Comparison of ENCODE assay signal across 8 cellular contexts in genomic region chr19:45862271-45862563, GRCh38. TPM values are rescaled to one million over a fixed set of nuclear protein-coding genes. Genes with fewer than 3 reads are reported as not detected.
A peak's percentile ranks its signal among the peaks of the same experiment; 100 is the strongest.
DNase-seq lines count a peak whose midpoint lies in the region; ATAC-seq and TF ChIP-seq lines count a peak whose summit lies in the region.

No MANE protein-coding gene starts in this region.

- BruUV-seq in PC-9 (replicated peaks; lab: Mats Ljungman, UMichigan) = no TSS peak

- no peak for TF ChIP-seq CTCF in PC-9 (conservative IDR thresholded peaks at IDR 0.05)
- no peak for TF ChIP-seq CTCF in epithelial cell of proximal tubule (conservative IDR thresholded peaks at IDR 0.05; ENCODE audit: low read depth, low read length)
- no peak for TF ChIP-seq CTCF in neutrophil (IDR thresholded peaks at IDR 0.05)

- ATAC-seq in HG03025 (IDR thresholded peaks at IDR 0.05; ENCODE audit: low FRiP score, unreplicated experiment) (no peak), HG02571 (IDR thresholded peaks at IDR 0.05; ENCODE audit: unreplicated experiment) (no peak)

- peaks cover 19% of the 10 kb centered on the region; the same call in 1 of the 2 replicates for H3F3A ChIP-seq in PC-9 (ENCODE audit: insufficient read depth, low read depth)

- H3K27ac Mint-ChIP-seq in CD8-positive, alpha-beta memory T cell = peak overlapping the region; percentile 84 to 99 (median 93)

- intact Hi-C loops in PC-9 (cut with micrococcal nuclease; ENCODE audit: unreplicated experiment) = loop anchor here (10.0 kb wide), 2 partner anchors 213 to 403 kb away; no protein-coding TSS in a partner anchor

- H3K36me3 Mint-ChIP-seq in CD8-positive, alpha-beta memory T cell = peaks cover 0 to 32% (median 4%) of the 10 kb centered on the region in 3 donors

- peaks cover 8% of the 10 kb centered on the region; the same call in 1 of the 2 replicates for H4K20me1 ChIP-seq in PC-9 (ENCODE audit: insufficient read depth)

- peak overlapping the region; percentile 89 for H2AFZ ChIP-seq in PC-9

- H3K4me1 Mint-ChIP-seq in CD8-positive, alpha-beta memory T cell = peaks cover 27 to 41% (median 28%) of the 10 kb centered on the region in 3 donors

- CTCF ChIA-PET in CD8-positive, alpha-beta memory T cell (lab: Charles Lee) = interaction anchor here (3.0 kb wide), 1 partner anchor 24 kb away, joined by 9 read pairs; the partner anchor contains the start of gene IRF2BP1
- CTCF ChIA-PET in PC-9 (lab: Charles Lee) = interaction anchor here (1.5 kb wide), 1 partner anchor 79 kb away, joined by 3 read pairs; no protein-coding TSS in a partner anchor

- no peaks in the 10 kb centered on the region for H3K9me2 ChIP-seq in PC-9 (ENCODE audit: insufficient read depth)

- peaks cover 16% of the 10 kb centered on the region for H3K4me1 ChIP-seq in CD8-positive, alpha-beta memory T cell (ENCODE audit: insufficient read depth, low read length)
- H3K4me1 ChIP-seq in PC-9 (replicated peaks; ENCODE audit: insufficient read depth) (peaks cover 15% of the 10 kb centered on the region), neutrophil (ENCODE audit: control insufficient read depth in 1 of 2, insufficient read depth in 1 of 2, low read depth in 1 of 2, low read length in 1 of 2) (peaks cover 18 to 20% of the 10 kb centered on the region in 2 experiments)

- H3K4me2 ChIP-seq in PC-9 = peak overlapping the region; percentile 81

- H3K9me3 ChIP-seq in CD8-positive, alpha-beta memory T cell (ENCODE audit: low read length) = no peaks in the 10 kb centered on the region
- H3K9me3 ChIP-seq in PC-9 (ENCODE audit: insufficient read depth, low read depth) = no peaks in the 10 kb centered on the region
- H3K9me3 ChIP-seq in neutrophil = no peaks in the 10 kb centered on the region

- peaks cover 47% of the 10 kb centered on the region for H3K79me2 ChIP-seq in PC-9 (ENCODE audit: low read depth)

- H3K4me3 ChIP-seq in CD8-positive, alpha-beta memory T cell (ENCODE audit: low read length) = peak overlapping the region; percentile 88
- peak overlapping the region; percentile 67 for H3K4me3 ChIP-seq in PC-9
- peak overlapping the region; percentile 70 for H3K4me3 ChIP-seq in epithelial cell of proximal tubule (ENCODE audit: low read depth, low read length)
- H3K4me3 ChIP-seq in neutrophil (ENCODE audit: low read depth in 1 of 2, low read length in 1 of 2) = peak overlapping the region; percentile 78 to 87

- POLR2A ChIA-PET in CD8-positive, alpha-beta memory T cell (lab: Charles Lee) = interaction anchor here (1.3 to 4.2 kb wide), 3 partner anchors 18 to 93 kb away, joined by 6 to 22 read pairs (median 8); partner anchors contain the start of genes IRF2BP1 and SIX5
- POLR2A ChIA-PET in PC-9 (lab: Charles Lee; ENCODE audit: unreplicated experiment) = interaction anchor here (0.6 kb wide), 1 partner anchor 79 kb away, joined by 7 read pairs; no protein-coding TSS in a partner anchor

- H3K27me3 Mint-ChIP-seq in CD8-positive, alpha-beta memory T cell = peaks cover 12 to 18% of the 10 kb centered on the region in 2 donors

- no peak for DNase-seq in CD8-positive, alpha-beta memory T cell
- no peak for DNase-seq in PC-9
- no peak for DNase-seq in epithelial cell of proximal tubule (ENCODE audit: low read depth)
- DNase-seq in superior temporal gyrus (ENCODE audit: extremely low spot score) = no peak
- no peak for DNase-seq in NAMALWA (ENCODE audit: low spot score)

- H3K9me3 Mint-ChIP-seq in CD8-positive, alpha-beta memory T cell = no peaks in the 10 kb centered on the region

- H3K27me3 ChIP-seq in CD8-positive, alpha-beta memory T cell (ENCODE audit: insufficient read depth, low read length, poor library complexity, severe bottlenecking) = peaks cover 4% of the 10 kb centered on the region
- H3K27me3 ChIP-seq in PC-9 (ENCODE audit: insufficient read depth, low read depth) (peaks cover 36% of the 10 kb centered on the region), neutrophil (peaks cover 41% of the 10 kb centered on the region)

- peak overlapping the region; percentile 88 to 96 (median 92) for H3K4me3 Mint-ChIP-seq in CD8-positive, alpha-beta memory T cell

- no peaks in the 10 kb centered on the region for H3K36me3 ChIP-seq in CD8-positive, alpha-beta memory T cell (ENCODE audit: insufficient read depth, low read length)
- H3K36me3 ChIP-seq in PC-9 (ENCODE audit: low read depth) (peaks cover 14% of the 10 kb centered on the region; the same call in 1 of the 2 replicates), neutrophil (no peaks in the 10 kb centered on the region)

- H3K27ac ChIP-seq in CD8-positive, alpha-beta memory T cell (ENCODE audit: low read depth, low read length) = peak overlapping the region; percentile 82
- peak overlapping the region; percentile 30 for H3K27ac ChIP-seq in PC-9
- peak overlapping the region; percentile 73 for H3K27ac ChIP-seq in neutrophil

RNA-seq across cellular contexts. Expression of gene SYMPK, which starts 0.7 kb away (rescaled TPM):
- total RNA-seq in CD8-positive, alpha-beta memory T cell = 100 to 1,000 TPM; 116 to 119 TPM
- 17.5 TPM for polyA plus RNA-seq in CD8-positive, alpha-beta memory T cell
- total RNA-seq in PC-9 (2021) (85.5 and 121 TPM in 2 replicates), epithelial cell of proximal tubule (22.9 and 26.0 TPM in 2 replicates)

RNA-seq across cellular contexts. Expression of gene FOXA3, which starts 1.9 kb away (rescaled TPM):
- total RNA-seq in CD8-positive, alpha-beta memory T cell = under 1 TPM; 0.59 to 0.62 TPM
- polyA plus RNA-seq in CD8-positive, alpha-beta memory T cell = not detected
- total RNA-seq in PC-9 (2021) (not detected in 2 replicates), epithelial cell of proximal tubule (1.1 and 2.8 TPM in 2 replicates)

RNA-seq across cellular contexts. Expression of gene IRF2BP1, which starts 23.7 kb away (rescaled TPM):
- total RNA-seq in CD8-positive, alpha-beta memory T cell = 10 to 100 TPM; 17.9 to 18.6 TPM
- polyA plus RNA-seq in CD8-positive, alpha-beta memory T cell = 8.5 TPM
- total RNA-seq in PC-9 (2021) (24.7 and 29.8 TPM in 2 replicates), epithelial cell of proximal tubule (26.8 and 31.2 TPM in 2 replicates)

RNA-seq across cellular contexts. Expression of gene MYPOP, which starts 40.2 kb away (rescaled TPM):
- 1 to 10 TPM; 4.9 to 5.8 TPM for total RNA-seq in CD8-positive, alpha-beta memory T cell
- 0.46 TPM for polyA plus RNA-seq in CD8-positive, alpha-beta memory T cell
- total RNA-seq in PC-9 (2021) (13.6 TPM in 2 replicates), epithelial cell of proximal tubule (1.3 and 2.0 TPM in 2 replicates)

RNA-seq across cellular contexts. Expression of gene RSPH6A, which starts 47.1 kb away (rescaled TPM):
- total RNA-seq in CD8-positive, alpha-beta memory T cell = under 1 TPM; 0.16 to 0.22 TPM
- polyA plus RNA-seq in CD8-positive, alpha-beta memory T cell = not detected
- 0.38 and 0.39 TPM in 2 replicates for total RNA-seq in PC-9 (2021)
- 0.07 TPM in 1 of 2 replicates, not detected in the other for total RNA-seq in epithelial cell of proximal tubule

Comparison
In these comparisons a context has a peak if more than half of its experiments do, and no peak if none do; other contexts are left out.
1. H3K27ac ChIP-seq: peak in every context shown above with its lines; median percentile 82 in CD8-positive, alpha-beta memory T cell; 73 in neutrophil; 30 in PC-9.